ENCODE assay signal across 1 cellular context in genomic region chr13:28489975-28490550, GRCh38.
TF ChIP-seq lines count a peak whose summit lies in the region.

No MANE protein-coding gene starts in this region.

TF ChIP-seq in GM23338, 12 proteins besides CTCF, POLR2A, EP300 and RAD21 (continued from another document):
- TF ChIP-seq ZNF331 (CRISPR knock-in tag; IDR thresholded peaks at IDR 0.05; ENCODE audit: low read depth) (no peak), STAT1 (IDR thresholded peaks at IDR 0.05; ENCODE audit: unreplicated experiment) (no peak), POLR2AphosphoS5 (IDR thresholded peaks at IDR 0.05; ENCODE audit: low read depth) (no peak), EZH2phosphoT487 (IDR thresholded peaks at IDR 0.05; ENCODE audit: unreplicated experiment) (no peak), NANOG (IDR thresholded peaks at IDR 0.05; ENCODE audit: borderline replicate concordance) (no peak), JUNB (IDR thresholded peaks at IDR 0.05; ENCODE audit: unreplicated experiment) (no peak)
- TF ChIP-seq, protein P1, sequence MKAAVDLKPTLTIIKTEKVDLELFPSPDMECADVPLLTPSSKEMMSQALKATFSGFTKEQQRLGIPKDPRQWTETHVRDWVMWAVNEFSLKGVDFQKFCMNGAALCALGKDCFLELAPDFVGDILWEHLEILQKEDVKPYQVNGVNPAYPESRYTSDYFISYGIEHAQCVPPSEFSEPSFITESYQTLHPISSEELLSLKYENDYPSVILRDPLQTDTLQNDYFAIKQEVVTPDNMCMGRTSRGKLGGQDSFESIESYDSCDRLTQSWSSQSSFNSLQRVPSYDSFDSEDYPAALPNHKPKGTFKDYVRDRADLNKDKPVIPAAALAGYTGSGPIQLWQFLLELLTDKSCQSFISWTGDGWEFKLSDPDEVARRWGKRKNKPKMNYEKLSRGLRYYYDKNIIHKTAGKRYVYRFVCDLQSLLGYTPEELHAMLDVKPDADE (IDR thresholded peaks at IDR 0.05), result no peak
- TF ChIP-seq, protein P2, sequence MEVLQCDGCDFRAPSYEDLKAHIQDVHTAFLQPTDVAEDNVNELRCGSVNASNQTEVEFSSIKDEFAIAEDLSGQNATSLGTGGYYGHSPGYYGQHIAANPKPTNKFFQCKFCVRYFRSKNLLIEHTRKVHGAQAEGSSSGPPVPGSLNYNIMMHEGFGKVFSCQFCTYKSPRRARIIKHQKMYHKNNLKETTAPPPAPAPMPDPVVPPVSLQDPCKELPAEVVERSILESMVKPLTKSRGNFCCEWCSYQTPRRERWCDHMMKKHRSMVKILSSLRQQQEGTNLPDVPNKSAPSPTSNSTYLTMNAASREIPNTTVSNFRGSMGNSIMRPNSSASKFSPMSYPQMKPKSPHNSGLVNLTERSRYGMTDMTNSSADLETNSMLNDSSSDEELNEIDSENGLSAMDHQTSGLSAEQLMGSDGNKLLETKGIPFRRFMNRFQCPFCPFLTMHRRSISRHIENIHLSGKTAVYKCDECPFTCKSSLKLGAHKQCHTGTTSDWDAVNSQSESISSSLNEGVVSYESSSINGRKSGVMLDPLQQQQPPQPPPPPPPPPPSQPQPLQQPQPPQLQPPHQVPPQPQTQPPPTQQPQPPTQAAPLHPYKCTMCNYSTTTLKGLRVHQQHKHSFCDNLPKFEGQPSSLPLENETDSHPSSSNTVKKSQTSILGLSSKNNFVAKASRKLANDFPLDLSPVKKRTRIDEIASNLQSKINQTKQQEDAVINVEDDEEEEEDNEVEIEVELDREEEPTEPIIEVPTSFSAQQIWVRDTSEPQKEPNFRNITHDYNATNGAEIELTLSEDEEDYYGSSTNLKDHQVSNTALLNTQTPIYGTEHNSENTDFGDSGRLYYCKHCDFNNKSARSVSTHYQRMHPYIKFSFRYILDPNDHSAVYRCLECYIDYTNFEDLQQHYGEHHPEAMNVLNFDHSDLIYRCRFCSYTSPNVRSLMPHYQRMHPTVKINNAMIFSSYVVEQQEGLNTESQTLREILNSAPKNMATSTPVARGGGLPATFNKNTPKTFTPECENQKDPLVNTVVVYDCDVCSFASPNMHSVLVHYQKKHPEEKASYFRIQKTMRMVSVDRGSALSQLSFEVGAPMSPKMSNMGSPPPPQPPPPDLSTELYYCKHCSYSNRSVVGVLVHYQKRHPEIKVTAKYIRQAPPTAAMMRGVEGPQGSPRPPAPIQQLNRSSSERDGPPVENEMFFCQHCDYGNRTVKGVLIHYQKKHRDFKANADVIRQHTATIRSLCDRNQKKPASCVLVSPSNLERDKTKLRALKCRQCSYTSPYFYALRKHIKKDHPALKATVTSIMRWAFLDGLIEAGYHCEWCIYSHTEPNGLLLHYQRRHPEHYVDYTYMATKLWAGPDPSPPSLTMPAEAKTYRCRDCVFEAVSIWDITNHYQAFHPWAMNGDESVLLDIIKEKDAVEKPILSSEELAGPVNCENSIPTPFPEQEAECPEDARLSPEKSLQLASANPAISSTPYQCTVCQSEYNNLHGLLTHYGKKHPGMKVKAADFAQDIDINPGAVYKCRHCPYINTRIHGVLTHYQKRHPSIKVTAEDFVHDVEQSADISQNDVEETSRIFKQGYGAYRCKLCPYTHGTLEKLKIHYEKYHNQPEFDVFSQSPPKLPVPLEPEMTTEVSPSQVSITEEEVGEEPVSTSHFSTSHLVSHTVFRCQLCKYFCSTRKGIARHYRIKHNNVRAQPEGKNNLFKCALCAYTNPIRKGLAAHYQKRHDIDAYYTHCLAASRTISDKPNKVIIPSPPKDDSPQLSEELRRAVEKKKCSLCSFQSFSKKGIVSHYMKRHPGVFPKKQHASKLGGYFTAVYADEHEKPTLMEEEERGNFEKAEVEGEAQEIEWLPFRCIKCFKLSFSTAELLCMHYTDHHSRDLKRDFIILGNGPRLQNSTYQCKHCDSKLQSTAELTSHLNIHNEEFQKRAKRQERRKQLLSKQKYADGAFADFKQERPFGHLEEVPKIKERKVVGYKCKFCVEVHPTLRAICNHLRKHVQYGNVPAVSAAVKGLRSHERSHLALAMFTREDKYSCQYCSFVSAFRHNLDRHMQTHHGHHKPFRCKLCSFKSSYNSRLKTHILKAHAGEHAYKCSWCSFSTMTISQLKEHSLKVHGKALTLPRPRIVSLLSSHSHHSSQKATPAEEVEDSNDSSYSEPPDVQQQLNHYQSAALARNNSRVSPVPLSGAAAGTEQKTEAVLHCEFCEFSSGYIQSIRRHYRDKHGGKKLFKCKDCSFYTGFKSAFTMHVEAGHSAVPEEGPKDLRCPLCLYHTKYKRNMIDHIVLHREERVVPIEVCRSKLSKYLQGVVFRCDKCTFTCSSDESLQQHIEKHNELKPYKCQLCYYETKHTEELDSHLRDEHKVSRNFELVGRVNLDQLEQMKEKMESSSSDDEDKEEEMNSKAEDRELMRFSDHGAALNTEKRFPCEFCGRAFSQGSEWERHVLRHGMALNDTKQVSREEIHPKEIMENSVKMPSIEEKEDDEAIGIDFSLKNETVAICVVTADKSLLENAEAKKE (CRISPR knock-in tag; IDR thresholded peaks at IDR 0.05), result no peak
